In the genomic region with DNA sequence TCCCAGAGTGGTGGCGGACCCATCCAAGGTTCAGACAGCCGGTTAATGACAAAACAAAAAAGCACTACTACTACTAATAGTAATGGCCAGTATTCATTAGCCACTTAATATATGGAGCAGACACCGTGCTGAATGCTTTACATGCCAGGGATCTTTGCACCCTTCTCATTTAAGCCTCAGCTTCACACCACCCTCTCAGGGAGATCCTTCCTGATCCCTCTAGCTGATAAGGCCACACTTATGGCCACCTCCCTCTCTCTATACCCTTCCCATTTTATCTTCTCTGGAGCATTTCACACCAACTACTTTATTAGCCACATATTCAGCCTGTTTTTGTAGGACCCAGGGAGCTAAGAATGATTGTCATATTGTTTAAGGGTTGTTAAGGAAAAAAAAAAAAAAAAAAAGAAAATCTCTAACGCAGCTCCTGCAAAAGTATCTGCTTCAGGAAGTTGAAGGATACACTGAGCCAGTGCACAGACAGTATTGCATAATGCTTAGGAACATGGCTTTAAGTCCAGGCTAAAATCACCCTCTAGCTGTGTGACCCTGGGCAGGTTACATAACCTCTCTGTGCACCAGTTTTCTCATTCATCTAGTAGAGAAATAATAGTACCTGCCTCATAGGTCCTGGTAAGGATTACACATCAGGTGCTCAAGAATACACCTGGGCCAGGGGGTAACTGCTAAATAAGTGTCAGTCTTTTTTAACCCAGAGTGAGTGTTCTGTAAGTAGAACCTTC, we compare ENCODE assay signal across 1 cellular context.
TF ChIP-seq lines count a peak whose summit lies in the region.

No MANE protein-coding gene starts in this region.

TF ChIP-seq in HEK293, 187 proteins besides CTCF, POLR2A, EP300 and RAD21 (continued from another document):
- TF ChIP-seq ZNF580 (tag by site-specific recombination; IDR thresholded peaks at IDR 0.05) = peak; percentile 73; the same call in 1 of the 2 replicates
- TF ChIP-seq ZNF664 (tag by site-specific recombination; IDR thresholded peaks at IDR 0.05) = peak; percentile 67
